In the genomic region with DNA sequence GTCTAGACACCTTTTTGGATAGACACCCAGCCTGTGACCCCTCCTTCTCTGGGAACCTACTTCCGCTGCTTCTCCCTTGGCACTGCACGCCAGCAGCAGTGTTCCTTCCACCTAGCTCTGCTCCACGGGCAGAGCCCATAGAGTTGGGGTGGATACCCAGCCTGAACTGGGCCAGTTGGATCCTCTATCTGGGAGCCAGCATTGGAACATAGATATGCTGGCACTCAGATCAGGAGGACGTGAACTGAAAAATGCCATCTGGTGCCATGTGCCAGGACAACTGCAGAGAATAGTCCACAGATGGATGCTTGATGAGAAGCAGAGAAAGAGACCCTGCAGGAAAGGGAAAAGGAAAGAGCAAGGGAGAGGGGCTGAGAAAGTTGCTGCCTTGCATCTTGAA, we compare ENCODE assay signal across 17 cellular contexts. TPM values are rescaled to one million over a fixed set of nuclear protein-coding genes. Genes with fewer than 3 reads are reported as not detected.
DNase-seq lines count a peak whose midpoint lies in the region; ATAC-seq and TF ChIP-seq lines count a peak whose summit lies in the region.
"Had no signal": no experiment of that assay in that cellular context is flagged by ENCODE, and none has a peak within 500 bp of the region (broad histone marks: within the 10 kb centered on the region; RNA-seq: fewer than 3 reads in every experiment).

No MANE protein-coding gene starts in this region.

- POLR2A ChIA-PET in Caco-2 (lab: Charles Lee) = no interaction called here

- H3K9me3 ChIP-seq in Caco-2 = no peaks in the 10 kb centered on the region
- H3K9me3 ChIP-seq: BLaER1 treated with 17β-estradiol and CSF1 and Interleukin-3, amounts not matched to agents 10 nM and 100 nM had no signal

- ATAC-seq in GM21360 (IDR thresholded peaks at IDR 0.05; ENCODE audit: unreplicated experiment) (no peak), GM21576 (IDR thresholded peaks at IDR 0.05; ENCODE audit: unreplicated experiment) (no peak)
- ATAC-seq: HCT116, K562, PC-3 had no signal

- CTCF ChIA-PET in Caco-2 (lab: Charles Lee) = interaction anchor here (1.4 kb wide), 1 partner anchor 144 kb away, joined by 3 read pairs; no protein-coding TSS in a partner anchor

- in situ Hi-C loops in G401 (cut with HindIII; ENCODE audit: low sequenced_read_pairs) = no loop called here

- no peak for DNase-seq in Caco-2
- peak; percentile 94 for DNase-seq in G401 (ENCODE audit: low spot score)
- peak; percentile 40 to 52 for DNase-seq in cerebellar nuclear complex (lab: John Stamatoyannopoulos, UW)
- no peak for DNase-seq in nephron progenitor cell
- no peak for DNase-seq in Ammon's horn (ENCODE audit: low spot score)
- no peak for DNase-seq in HUDEP-2 (lab: John Stamatoyannopoulos, UW; ENCODE audit: unreplicated experiment in 76 of 76)
- DNase-seq: GDM1, GOT3, NCI-H1105, NCI-H226, PC-3, RPMI8226 had no signal

- H3K4me1 ChIP-seq in Caco-2 = peaks cover 26% of the 10 kb centered on the region
- H3K4me1 ChIP-seq: BLaER1 treated with 17β-estradiol and CSF1 and Interleukin-3, amounts not matched to agents 10 nM and 100 nM had no signal

- no peaks in the 10 kb centered on the region for H3K27me3 ChIP-seq in Caco-2 (replicated peaks; ENCODE audit: control insufficient read depth, insufficient read depth, low read length)

- peaks cover 14% of the 10 kb centered on the region for H3K4me1 Mint-ChIP-seq in Caco-2 (ENCODE audit: low read depth, unreplicated experiment)
- peaks cover 41% of the 10 kb centered on the region for H3K4me1 Mint-ChIP-seq in nephron progenitor cell

- H3K9me3 Mint-ChIP-seq in Caco-2 (ENCODE audit: unreplicated experiment) (no peaks in the 10 kb centered on the region), nephron progenitor cell (no peaks in the 10 kb centered on the region)

- intact Hi-C loops in Caco-2 (cut with micrococcal nuclease; ENCODE audit: unreplicated experiment) = no loop called here

- BruUV-seq in Caco-2 (replicated peaks; lab: Mats Ljungman, UMichigan) = no TSS peak

- H3K36me3 Mint-ChIP-seq in Caco-2 (ENCODE audit: insufficient read depth, unreplicated experiment) (peaks cover 17% of the 10 kb centered on the region), nephron progenitor cell (ENCODE audit: low read depth) (peaks cover 13% of the 10 kb centered on the region)

- peaks cover 2% of the 10 kb centered on the region for H3K36me3 ChIP-seq in Caco-2 (ENCODE audit: control insufficient read depth, insufficient read depth, low read length)

- H3K27me3 Mint-ChIP-seq in Caco-2 (ENCODE audit: insufficient read depth, unreplicated experiment) (no peaks in the 10 kb centered on the region), nephron progenitor cell (ENCODE audit: low read depth, poor library complexity) (no peaks in the 10 kb centered on the region)

- TF ChIP-seq CTCF in Caco-2 (IDR thresholded peaks at IDR 0.05; ENCODE audit: insufficient read depth in 1 of 2, low read depth in 1 of 2, low read length in 1 of 2, severe bottlenecking in 1 of 2, unreplicated experiment in 1 of 2) (no peak), nephron progenitor cell (IDR thresholded peaks at IDR 0.05) (no peak)

- H3K4me3 ChIP-seq in Caco-2 (ENCODE audit: low read depth, low read length) = no peak overlapping the region
- H3K4me3 ChIP-seq: BLaER1 treated with 17β-estradiol and CSF1 and Interleukin-3, amounts not matched to agents 10 nM and 100 nM; K562 had no signal

- H3K27ac Mint-ChIP-seq in Caco-2 (ENCODE audit: unreplicated experiment) (peak overlapping the region; percentile 62), nephron progenitor cell (peak overlapping the region; percentile 55)

- H3K4me3 Mint-ChIP-seq in Caco-2 (ENCODE audit: unreplicated experiment) = no peak overlapping the region
- H3K4me3 Mint-ChIP-seq in nephron progenitor cell = no peak overlapping the region

RNA-seq across cellular contexts. Expression of a gene that starts 39.3 kb away (rescaled TPM):
- total RNA-seq in Caco-2 (2022) = not detected in 2 replicates
- total RNA-seq in G401 (2014; rRNA removed; shearing (Covaris generic)) = 10.3 and 24.4 TPM in 2 replicates
- total RNA-seq: K562 had no signal

Comparison
In these comparisons a context has a peak if more than half of its experiments do, and no peak if none do; other contexts are left out.
1. DNase-seq: peak in G401 (single experiment) and cerebellar nuclear complex (2 of 2); none in Caco-2 (0 of 2), nephron progenitor cell (single experiment), Ammon's horn (single experiment) and HUDEP-2 (0 of 76).
2. RNA of a gene that starts 39.3 kb away (total RNA-seq): 10.3 to 24.4 TPM in G401; not detected in Caco-2; every median in the first group is over 10 times any median in the second.